Comparison of ENCODE assay signal across 27 cellular contexts in genomic region chr12:132140501-132140900, GRCh38.
"Had no signal": no experiment of that assay in that cellular context is flagged by ENCODE, and none has a peak within 500 bp of the region (broad histone marks: within the 10 kb centered on the region; RNA-seq: fewer than 3 reads in every experiment).

No MANE protein-coding gene starts in this region.

- H3K9me3 Mint-ChIP-seq: activated CD4-positive, alpha-beta T cell treated with anti-CD3 and anti-CD28 coated beads, Interleukin-2, amount 10 ng/mL, durations not matched to agents 24 days and 14 days; activated CD8-positive, alpha-beta T cell treated with anti-CD3 and anti-CD28 coated beads for 36 hours; activated naive CD4-positive, alpha-beta T cell treated with anti-CD3 and anti-CD28 coated beads, Interleukin-2, amount 50 U/mL, for 72 hours; nephron progenitor cell; T-helper 1 cell treated with Interleukin-12 subunit alpha and Interleukin-12 subunit beta and Interleukin-4 antibody, amounts not matched to agents 30 μg/mL and 1 μg/mL, for 36 hours had no signal

- H3K4me3 Mint-ChIP-seq: activated CD4-positive, alpha-beta T cell treated with anti-CD3 and anti-CD28 coated beads, Interleukin-2, amount 10 ng/mL, durations not matched to agents 24 days and 14 days; activated CD8-positive, alpha-beta memory T cell treated with anti-CD3 and anti-CD28 coated beads, Interleukin-2, amount 10 ng/mL, durations not matched to agents 7 days and 5 days; activated CD8-positive, alpha-beta T cell treated with anti-CD3 and anti-CD28 coated beads for 36 hours; nephron progenitor cell; T-helper 1 cell treated with Interleukin-12 subunit alpha and Interleukin-12 subunit beta and Interleukin-4 antibody, amounts not matched to agents 30 μg/mL and 1 μg/mL, for 36 hours had no signal

- H3K27ac ChIP-seq: adrenal gland, body of pancreas, colonic mucosa, gastrocnemius medialis, left lung, thoracic aorta, vagina had no signal

- ATAC-seq: activated CD8-positive, alpha-beta memory T cell treated with anti-CD3 and anti-CD28 coated beads, Interleukin-2, amount 10 ng/mL, durations not matched to agents 7 days and 5 days; activated CD8-positive, alpha-beta T cell treated with anti-CD3 and anti-CD28 coated beads for 36 hours; activated naive CD4-positive, alpha-beta T cell treated with anti-CD3 and anti-CD28 coated beads, Interleukin-2, amount 50 U/mL, for 72 hours; body of pancreas; gastrocnemius medialis; left lung; right cardiac atrium; stimulated activated naive CD8-positive, alpha-beta T cell treated with anti-CD3 and anti-CD28 coated beads, Interleukin-15, Interleukin-2, amounts not matched to agents 100 U/mL and 50 U/mL, for 24 hours had no signal

- DNase-seq: activated CD4-positive, alpha-beta T cell treated with anti-CD3 and anti-CD28 coated beads, Interleukin-2, amount 10 ng/mL, durations not matched to agents 24 days and 14 days; activated CD4-positive, CD25-positive, alpha-beta regulatory T cell treated with anti-CD3 and anti-CD28 coated beads, Interleukin-2, amount 50 U/mL, for 72 hours; activated CD8-positive, alpha-beta memory T cell treated with anti-CD3 and anti-CD28 coated beads, Interleukin-2, amount 10 ng/mL, durations not matched to agents 7 days and 5 days; activated CD8-positive, alpha-beta T cell treated with anti-CD3 and anti-CD28 coated beads for 36 hours; activated naive CD4-positive, alpha-beta T cell; activated T-cell treated with anti-CD3 and anti-CD28 coated beads for 4 hours; colonic mucosa; effector CD8-positive, alpha-beta T cell; glutamatergic neuron; nephron progenitor cell; occipital lobe; stimulated activated CD4-positive, alpha-beta T cell treated with anti-CD3 and anti-CD28 coated beads, Interleukin-4, amount 100 ng/mL, for 1 hour; stimulated activated naive CD8-positive, alpha-beta T cell treated with anti-CD3 and anti-CD28 coated beads, Interleukin-15, Interleukin-2, amounts not matched to agents 100 U/mL and 50 U/mL, for 24 hours; SW 1271; trophoblast cell had no signal

- H3K9me3 ChIP-seq: adrenal gland, body of pancreas, colonic mucosa, gastrocnemius medialis, left lung, thoracic aorta, vagina had no signal

- H3K27ac Mint-ChIP-seq: activated CD4-positive, alpha-beta T cell treated with anti-CD3 and anti-CD28 coated beads, Interleukin-2, amount 10 ng/mL, durations not matched to agents 24 days and 14 days; activated CD8-positive, alpha-beta memory T cell treated with anti-CD3 and anti-CD28 coated beads, Interleukin-2, amount 10 ng/mL, durations not matched to agents 7 days and 5 days; activated CD8-positive, alpha-beta T cell treated with anti-CD3 and anti-CD28 coated beads for 36 hours; nephron progenitor cell had no signal

- H3K27me3 ChIP-seq: adrenal gland, body of pancreas, colonic mucosa, gastrocnemius medialis, left lung, vagina had no signal

- H3K27me3 Mint-ChIP-seq: activated CD8-positive, alpha-beta memory T cell treated with anti-CD3 and anti-CD28 coated beads, Interleukin-2, amount 10 ng/mL, durations not matched to agents 7 days and 5 days; activated CD8-positive, alpha-beta T cell treated with anti-CD3 and anti-CD28 coated beads for 36 hours had no signal

- FAIRE-seq: endometrium, islet of Langerhans had no signal

- H3K4me3 ChIP-seq: adrenal gland, body of pancreas, colonic mucosa, gastrocnemius medialis, left lung, lung, thoracic aorta, vagina had no signal
